ENCODE assay signal across 12 cellular contexts in genomic region chr1:219798283-219799030, GRCh38.
DNase-seq lines count a peak whose midpoint lies in the region; ATAC-seq, FAIRE-seq and TF ChIP-seq lines count a peak whose summit lies in the region.
"Had no signal": no experiment of that assay in that cellular context is flagged by ENCODE, and none has a peak within 500 bp of the region (broad histone marks: within the 10 kb centered on the region; RNA-seq: fewer than 3 reads in every experiment).

No MANE protein-coding gene starts in this region.

- no peaks in the 10 kb centered on the region for H4K20me1 ChIP-seq in keratinocyte (ENCODE audit: control insufficient read depth, extremely low read depth, insufficient read depth, low read length)

- in situ Hi-C loops in GM13976 (cut with MboI; ENCODE audit: low sequenced_read_pairs, unreplicated experiment): no loop called here

- dilution Hi-C loops in keratinocyte (cut with MboI; ENCODE audit: extremely low pct_ligation_motif_present, low sequenced_read_pairs): no loop called here

- H3K9me1 ChIP-seq in keratinocyte (ENCODE audit: control insufficient read depth, extremely low read depth, insufficient read depth, low read length): no peaks in the 10 kb centered on the region

- no peaks in the 10 kb centered on the region for H3K36me3 Mint-ChIP-seq in immature natural killer cell

- peak; percentile 90 for DNase-seq in RWPE1 (ENCODE audit: low spot score)
- peak; percentile 13 for DNase-seq in keratinocyte (ENCODE audit: low read depth, low spot score)
- DNase-seq in activated effector memory CD4-positive, alpha-beta T cell treated with anti-CD3 and anti-CD28 coated beads, Interleukin-2, amount 50 U/mL, for 16 hours: no peak
- DNase-seq in GM13976 (ENCODE audit: low spot score): no peak
- DNase-seq in stimulated activated naive CD4-positive, alpha-beta T cell treated with Interleukin-2 at 50 U/mL for 16 hours (lab: John Stamatoyannopoulos, UW): no peak
- no peak for DNase-seq in immature natural killer cell
- DNase-seq: mesendoderm, NCI-H146, SW 1271 had no signal

- H3K27me3 ChIP-seq in keratinocyte (ENCODE audit: control insufficient read depth, extremely low read depth, insufficient read depth, low read length): no peaks in the 10 kb centered on the region

- H3K9me3 Mint-ChIP-seq in immature natural killer cell: peaks cover 0 to 6% (median under 1%) of the 10 kb centered on the region in 6 donors

- CTCF ChIA-PET in RWPE1 (lab: Yijun Ruan, JAX): interaction anchor here (0.6 kb wide), 1 partner anchor 419 kb away, joined by 3 read pairs; no protein-coding TSS in a partner anchor

- no peak overlapping the region for H3K9ac ChIP-seq in keratinocyte (ENCODE audit: control insufficient read depth, extremely low read depth, insufficient read depth, low read length)

- H3K79me2 ChIP-seq in keratinocyte (ENCODE audit: control insufficient read depth, insufficient read depth, low read length): no peaks in the 10 kb centered on the region

- peak; percentile 69 for ATAC-seq in GM18499 (IDR thresholded peaks at IDR 0.05; ENCODE audit: insufficient read depth, unreplicated experiment)
- ATAC-seq in HG02610 (IDR thresholded peaks at IDR 0.05; ENCODE audit: unreplicated experiment): peak; percentile 63

- H2AFZ ChIP-seq in keratinocyte (ENCODE audit: control insufficient read depth, low read length): no peak overlapping the region

- no peaks in the 10 kb centered on the region for H3K4me1 Mint-ChIP-seq in immature natural killer cell

- H3K4me1 ChIP-seq in keratinocyte (ENCODE audit: control insufficient read depth, extremely low read depth, insufficient read depth, low read length): peaks cover 7% of the 10 kb centered on the region

- no peak overlapping the region for H3K4me3 ChIP-seq in keratinocyte (ENCODE audit: control insufficient read depth in 2 of 3, extremely low read depth in 1 of 3, insufficient read depth in 2 of 3, low read depth in 1 of 3, low read length in 3 of 3)

- no peak overlapping the region for H3K4me3 Mint-ChIP-seq in immature natural killer cell

- FAIRE-seq in keratinocyte (lab: Jason Lieb, UNC): no peak
- FAIRE-seq: G401.6 had no signal

- peaks cover 0 to 8% (median 2%) of the 10 kb centered on the region in 3 donors for H3K27me3 Mint-ChIP-seq in immature natural killer cell (ENCODE audit: low read depth in 3 of 3)

- peak overlapping the region; percentile 30 for H3K4me2 ChIP-seq in keratinocyte (ENCODE audit: control insufficient read depth, extremely low read depth, insufficient read depth, low read depth, low read length)

- TF ChIP-seq CTCF in RWPE1 (conservative IDR thresholded peaks at IDR 0.05; ENCODE audit: low read depth) (no peak), keratinocyte (optimal IDR thresholded peaks at IDR 0.05 in 1 of 3, IDR thresholded peaks at IDR 0.05 in 1 of 3, conservative IDR thresholded peaks at IDR 0.05 in 1 of 3; ENCODE audit: extremely low read depth in 1 of 3, insufficient read depth in 2 of 3, low read length in 3 of 3) (no peak), GM13976 (IDR thresholded peaks at IDR 0.05; ENCODE audit: borderline replicate concordance, control extremely low read depth, extremely low read depth, insufficient read depth, missing control alignments) (no peak)

- no peaks in the 10 kb centered on the region for H3K9me3 ChIP-seq in keratinocyte (ENCODE audit: control insufficient read depth, low read depth, low read length)

- H3K27ac ChIP-seq in RWPE1: peak overlapping the region; percentile 64
- H3K27ac ChIP-seq in keratinocyte (ENCODE audit: control insufficient read depth, insufficient read depth, low read length): peak overlapping the region; percentile 59

- H3K36me3 ChIP-seq in keratinocyte (ENCODE audit: control insufficient read depth in 2 of 2, extremely low read depth in 1 of 2, insufficient read depth in 2 of 2, low read length in 2 of 2): no peaks in the 10 kb centered on the region

- POLR2A ChIA-PET in RWPE1 (lab: Yijun Ruan, JAX; ENCODE audit: low non-redundant PET): no interaction called here

- no peak overlapping the region for H3K27ac Mint-ChIP-seq in immature natural killer cell

Comparison
In these comparisons a context has a peak if more than half of its experiments do, and no peak if none do; other contexts are left out.
1. DNase-seq: peak in RWPE1 (single experiment) and keratinocyte (single experiment); none in activated effector memory CD4-positive, alpha-beta T cell treated with anti-CD3 and anti-CD28 coated beads, Interleukin-2, amount 50 U/mL, for 16 hours (single experiment), GM13976 (single experiment), stimulated activated naive CD4-positive, alpha-beta T cell treated with Interleukin-2 at 50 U/mL for 16 hours (single experiment) and immature natural killer cell (0 of 3).